Comparison of ENCODE assay signal across 21 cellular contexts in genomic region chr1:7500381-7501258, GRCh38.
DNase-seq lines count a peak whose midpoint lies in the region; ATAC-seq, FAIRE-seq and TF ChIP-seq lines count a peak whose summit lies in the region.
"Had no signal": no experiment of that assay in that cellular context is flagged by ENCODE, and none has a peak within 500 bp of the region (broad histone marks: within the 10 kb centered on the region; RNA-seq: fewer than 3 reads in every experiment).

No MANE protein-coding gene starts in this region.

- H3K4me3 ChIP-seq in IMR-90 (ENCODE audit: insufficient read depth, low read depth, low read length) (no peak overlapping the region), GM12878 (no peak overlapping the region), mammary epithelial cell (replicated peaks in 1 of 3; ENCODE audit: insufficient read depth in 1 of 3, low read depth in 2 of 3, low read length in 3 of 3) (no peak overlapping the region)

- no peak overlapping the region for H4K91ac ChIP-seq in IMR-90 (ENCODE audit: insufficient read depth, low read depth, low read length)

- H2BK120ac ChIP-seq in IMR-90 (ENCODE audit: low read depth, low read length): no peak overlapping the region

- BruUV-seq in IMR-90 (replicated peaks; lab: Mats Ljungman, UMichigan): no TSS peak
- BruUV-seq in GM12878 (replicated peaks; lab: Mats Ljungman, UMichigan): no TSS peak
- BruUV-seq in mammary epithelial cell (replicated peaks; lab: Mats Ljungman, UMichigan): no TSS peak

- H4K5ac ChIP-seq in IMR-90 (ENCODE audit: low read depth, low read length): no peak overlapping the region

- H3K4me3 Mint-ChIP-seq in nephron: no peak overlapping the region
- H3K4me3 Mint-ChIP-seq: B cell; CD4-positive, alpha-beta T cell had no signal

- SMC1A ChIA-PET in GM12878 (lab: Charles Lee; ENCODE audit: uncharacterized antibody, unreplicated experiment): no interaction called here

- no peak overlapping the region for H3K14ac ChIP-seq in IMR-90 (replicated peaks; ENCODE audit: low read depth, low read length)

- WGBS in IMR-90 (ENCODE audit: extremely low coverage in 2 of 2, insufficient read length in 1 of 2), 2 experiments: 92% methylated on average over 18 of the region's 25 CpGs; no CpG with 5 or more reads in 1 of the 2 experiments
- 68% methylated on average over 25 of the region's 25 CpGs for WGBS in GM12878 (ENCODE audit: insufficient coverage, insufficient replicate concordance, low lambda C conversion rate, missing lambda C conversion rate)
- WGBS in mammary epithelial cell (ENCODE audit: low coverage, missing lambda C conversion rate): 59% methylated on average over 23 of the region's 25 CpGs

- H3K9ac ChIP-seq in IMR-90 (ENCODE audit: low read depth, low read length) (no peak overlapping the region), GM12878 (ENCODE audit: control insufficient read depth, insufficient read depth, low read length) (no peak overlapping the region), mammary epithelial cell (ENCODE audit: insufficient read depth, low read length) (no peak overlapping the region)

- intact Hi-C loops in IMR-90 (cut with micrococcal nuclease): no loop called here
- intact Hi-C loops in GM12878 (cut with micrococcal nuclease; ENCODE audit: unreplicated experiment): no loop called here
- intact Hi-C loops in sciatic nerve (cut with DNase I): no loop called here
- intact Hi-C loops in mammary epithelial cell (cut with micrococcal nuclease): no loop called here

- in situ Hi-C loops in IMR-90 (cut with MboI; ENCODE audit: low sequenced_read_pairs) (no loop called here), GM12878 (cut with MboI) (no loop called here), mammary epithelial cell (cut with MboI; ENCODE audit: low sequenced_read_pairs in 2 of 2) (no loop called here)

- peaks cover 7% of the 10 kb centered on the region for H3K4me1 Mint-ChIP-seq in nephron
- H3K4me1 Mint-ChIP-seq: B cell had no signal

- TF ChIP-seq RAD21 in IMR-90 (IDR thresholded peaks at IDR 0.05; ENCODE audit: low read length): no peak
- TF ChIP-seq RAD21 in GM12878 (IDR thresholded peaks at IDR 0.05; ENCODE audit: insufficient read depth, low read depth, low read length): no peak

- no peak overlapping the region for H2AFZ ChIP-seq in IMR-90 (replicated peaks; ENCODE audit: low read length, poor library complexity)
- no peak overlapping the region for H2AFZ ChIP-seq in GM12878 (ENCODE audit: control insufficient read depth, low read depth, low read length)
- H2AFZ ChIP-seq in mammary epithelial cell (ENCODE audit: low read depth, low read length): no peak overlapping the region

- H3K18ac ChIP-seq in IMR-90 (ENCODE audit: low read depth, low read length): no peak overlapping the region

- H3K27me3 Mint-ChIP-seq in nephron (ENCODE audit: low read depth): no peaks in the 10 kb centered on the region
- H3K27me3 Mint-ChIP-seq: B cell; CD4-positive, alpha-beta T cell had no signal

- TF ChIP-seq EP300 in GM12878 (IDR thresholded peaks at IDR 0.05; ENCODE audit: borderline replicate concordance in 1 of 2, control insufficient read depth in 1 of 2, low read depth in 2 of 2, low read length in 2 of 2): no peak

- no peaks in the 10 kb centered on the region for H3K79me1 ChIP-seq in IMR-90 (ENCODE audit: low read depth in 1 of 2, low read length in 2 of 2)

- no peaks in the 10 kb centered on the region for H3K36me3 Mint-ChIP-seq in nephron (ENCODE audit: low read depth)

- H2BK5ac ChIP-seq in IMR-90 (ENCODE audit: low read depth, low read length, poor library complexity, severe bottlenecking): peak overlapping the region; percentile 41

- no peaks in the 10 kb centered on the region for H3K4me1 ChIP-seq in IMR-90 (ENCODE audit: control insufficient read depth, insufficient read depth, low read length)
- H3K4me1 ChIP-seq in GM12878 (ENCODE audit: control insufficient read depth, insufficient read depth, low read length): no peaks in the 10 kb centered on the region
- H3K4me1 ChIP-seq in mammary epithelial cell (ENCODE audit: insufficient read depth, low read length): no peaks in the 10 kb centered on the region
- H3K4me1 ChIP-seq: Caco-2 had no signal

- no peaks in the 10 kb centered on the region for H4K20me1 ChIP-seq in IMR-90 (ENCODE audit: insufficient read depth, low read length)
- no peaks in the 10 kb centered on the region for H4K20me1 ChIP-seq in GM12878 (ENCODE audit: control insufficient read depth, insufficient read depth)
- no peaks in the 10 kb centered on the region for H4K20me1 ChIP-seq in mammary epithelial cell (ENCODE audit: insufficient read depth, low read length)

- H3K36me3 ChIP-seq in IMR-90 (ENCODE audit: control insufficient read depth, insufficient read depth, low read length) (no peaks in the 10 kb centered on the region), GM12878 (ENCODE audit: control insufficient read depth in 2 of 2, insufficient read depth in 2 of 2, low read length in 1 of 2) (no peaks in the 10 kb centered on the region), mammary epithelial cell (ENCODE audit: insufficient read depth, low read length) (no peaks in the 10 kb centered on the region)

- H2BK15ac ChIP-seq in IMR-90 (ENCODE audit: low read depth, low read length): no peak overlapping the region

- H3K9me3 Mint-ChIP-seq in nephron: no peaks in the 10 kb centered on the region
- H3K9me3 Mint-ChIP-seq: CD4-positive, alpha-beta T cell had no signal

- H3K27me3 ChIP-seq in IMR-90 (ENCODE audit: control insufficient read depth, insufficient read depth, low read length): no peaks in the 10 kb centered on the region
- no peaks in the 10 kb centered on the region for H3K27me3 ChIP-seq in GM12878 (replicated peaks in 1 of 2; ENCODE audit: control insufficient read depth in 2 of 2, insufficient read depth in 2 of 2, low read length in 1 of 2)
- peaks cover 2% of the 10 kb centered on the region for H3K27me3 ChIP-seq in mammary epithelial cell (ENCODE audit: insufficient read depth, low read length)

- DNase-seq in IMR-90 (no peak), GM12878 (ENCODE audit: low read depth, low spot score) (no peak), sciatic nerve (ENCODE audit: low spot score) (peak; percentile 66), superior temporal gyrus (ENCODE audit: extremely low spot score) (no peak), mammary epithelial cell (no peak), NCI-H1092 (lab: John Stamatoyannopoulos, UW) (no peak)
- DNase-seq: Caco-2; CD4-positive, alpha-beta T cell; GF-D8; GOT3; Karpas-422; NCI-H1048; NCI-H1436 treated with DMSO at 0.1 percent for 48 hours; NCI-H2029; NCI-H526; PC-3; RPMI8226; SHP77 treated with DMSO at 0.1 percent for 48 hours had no signal

- no peaks in the 10 kb centered on the region for H3K9me1 ChIP-seq in IMR-90 (ENCODE audit: insufficient read depth, low read length)

- no peak overlapping the region for H3K4ac ChIP-seq in IMR-90 (ENCODE audit: low read depth, low read length)

- no peak overlapping the region for H3K23ac ChIP-seq in IMR-90 (ENCODE audit: low read depth, low read length)

- H3K56ac ChIP-seq in IMR-90 (ENCODE audit: extremely low read depth, insufficient read depth, low read length): no peak overlapping the region

- dilution Hi-C loops in IMR-90 (cut with HindIII; ENCODE audit: low sequenced_read_pairs, unreplicated experiment): no loop called here
- dilution Hi-C loops in mammary epithelial cell (cut with HindIII; ENCODE audit: low sequenced_read_pairs): loop anchor here (5.0 kb wide), 3 partner anchors 58 to 243 kb away; no protein-coding TSS in a partner anchor

- CTCF ChIA-PET in IMR-90 (lab: Yijun Ruan, JAX): no interaction called here
- CTCF ChIA-PET in GM12878 (lab: Yijun Ruan, JAX): no interaction called here
- CTCF ChIA-PET in mammary epithelial cell (lab: Charles Lee; ENCODE audit: low non-redundant PET): no interaction called here

- no peak overlapping the region for H2AK5ac ChIP-seq in IMR-90 (ENCODE audit: low read depth, low read length)

- H3K9me3 ChIP-seq in IMR-90 (ENCODE audit: control insufficient read depth, insufficient read depth, low read length) (no peaks in the 10 kb centered on the region), GM12878 (replicated peaks; ENCODE audit: control insufficient read depth, insufficient read depth, low read length) (no peaks in the 10 kb centered on the region; the same call in 2 of the 3 replicates), mammary epithelial cell (replicated peaks; ENCODE audit: insufficient read depth, low read length) (peaks cover 6% of the 10 kb centered on the region)
- H3K9me3 ChIP-seq: Caco-2 had no signal

- H2BK20ac ChIP-seq in IMR-90 (ENCODE audit: low read depth, low read length): no peak overlapping the region

- H4K8ac ChIP-seq in IMR-90 (ENCODE audit: low read depth in 2 of 2, low read length in 2 of 2): no peak overlapping the region

- H3K27ac ChIP-seq in IMR-90 (ENCODE audit: insufficient read depth, low read length) (no peak overlapping the region), GM12878 (ENCODE audit: control insufficient read depth, insufficient read depth) (no peak overlapping the region), mammary epithelial cell (ENCODE audit: insufficient read depth, low read depth, low read length) (no peak overlapping the region)

- no peak overlapping the region for H2AK9ac ChIP-seq in IMR-90 (replicated peaks; ENCODE audit: low read depth, low read length, poor library complexity)

- H3K27ac Mint-ChIP-seq in nephron: peak overlapping the region in 2 of 3 experiments; percentile 39 to 86
- H3K27ac Mint-ChIP-seq: B cell; CD4-positive, alpha-beta T cell had no signal

- RAD21 ChIA-PET in GM12878 (lab: Charles Lee; ENCODE audit: unreplicated experiment): no interaction called here

- no peak for FAIRE-seq in GM12878 (lab: Jason Lieb, UNC)
- FAIRE-seq: GM18507 had no signal

- ATAC-seq in IMR-90 (ENCODE audit: low read depth) (no peak), GM12878 (no peak), sciatic nerve (peak; percentile 54)
- ATAC-seq: PC-3 had no signal

- TF ChIP-seq POLR2A in IMR-90 (IDR thresholded peaks at IDR 0.05; ENCODE audit: low read depth, low read length): no peak
- no peak for TF ChIP-seq POLR2A in GM12878 (IDR thresholded peaks at IDR 0.05; ENCODE audit: low read depth, low read length)

- H3K79me2 ChIP-seq in GM12878 (ENCODE audit: control insufficient read depth, insufficient read depth, low read length) (no peaks in the 10 kb centered on the region), mammary epithelial cell (ENCODE audit: insufficient read depth, low read length) (no peaks in the 10 kb centered on the region)

- no peak overlapping the region for H3K4me2 ChIP-seq in IMR-90 (ENCODE audit: low read depth, low read length)
- no peak overlapping the region for H3K4me2 ChIP-seq in GM12878 (ENCODE audit: control insufficient read depth, insufficient read depth)
- no peak overlapping the region for H3K4me2 ChIP-seq in mammary epithelial cell (ENCODE audit: insufficient read depth, low read depth, low read length)

- POLR2A ChIA-PET in IMR-90 (lab: Charles Lee; ENCODE audit: unreplicated experiment): no interaction called here
- POLR2A ChIA-PET in GM12878 (lab: Charles Lee): no interaction called here

- no peak for TF ChIP-seq CTCF in IMR-90 (conservative IDR thresholded peaks at IDR 0.05; ENCODE audit: low read depth, low read length)
- TF ChIP-seq CTCF in GM12878 (IDR thresholded peaks at IDR 0.05 in 2 of 3, conservative IDR thresholded peaks at IDR 0.05 in 1 of 3; ENCODE audit: control insufficient read depth in 2 of 3, extremely low read depth in 1 of 3, insufficient read depth in 1 of 3, low read depth in 3 of 3, low read length in 3 of 3): no peak
- no peak for TF ChIP-seq CTCF in nephron (IDR thresholded peaks at IDR 0.05; ENCODE audit: unreplicated experiment in 3 of 3)
- TF ChIP-seq CTCF in mammary epithelial cell (conservative IDR thresholded peaks at IDR 0.05 in 1 of 2, IDR thresholded peaks at IDR 0.05 in 1 of 2; ENCODE audit: extremely low read depth in 1 of 2, insufficient read depth in 1 of 2, low read depth in 1 of 2, low read length in 2 of 2): no peak
